ENCODE assay signal across 27 cellular contexts in genomic region chr10:34956756-34957155, GRCh38.
DNase-seq lines count a peak whose midpoint lies in the region; TF ChIP-seq lines count a peak whose summit lies in the region.
"Had no signal": no experiment of that assay in that cellular context is flagged by ENCODE, and none has a peak within 500 bp of the region (broad histone marks: within the 10 kb centered on the region; RNA-seq: fewer than 3 reads in every experiment).

No MANE protein-coding gene starts in this region.

- POLR2A ChIA-PET in RWPE1 (lab: Yijun Ruan, JAX; ENCODE audit: low non-redundant PET), result no interaction called here

- CTCF ChIA-PET in RWPE1 (lab: Yijun Ruan, JAX), result interaction anchor here (1.0 kb wide), 1 partner anchor 291 kb away, joined by 5 read pairs; no protein-coding TSS in a partner anchor

- peaks cover 15% of the 10 kb centered on the region for H3K27me3 Mint-ChIP-seq in HFFc6 (ENCODE audit: insufficient read depth)
- H3K27me3 Mint-ChIP-seq: stimulated activated naive B cell treated with anti-CD40 and anti-IgM and Interleukin-4, amounts not matched to agents 10 μg/mL and 1 μg/mL and 100 μg/mL, for 72 hours had no signal

- no peak overlapping the region for H3K4me3 ChIP-seq in HAP-1
- H3K4me3 ChIP-seq: Peyer's patch, SK-N-MC, smooth muscle cell, testis had no signal

- no peaks in the 10 kb centered on the region for H3K27me3 ChIP-seq in HAP-1 (ENCODE audit: low read depth)
- H3K27me3 ChIP-seq: Peyer's patch, testis had no signal

- in situ Hi-C loops in HAP-1 (cut with MboI; ENCODE audit: low sequenced_read_pairs), result no loop called here

- TF ChIP-seq CTCF in HFFc6 (IDR thresholded peaks at IDR 0.05), result peak; percentile 38; the same call in 1 of the 2 replicates
- no peak for TF ChIP-seq CTCF in RWPE1 (conservative IDR thresholded peaks at IDR 0.05; ENCODE audit: low read depth)

- peak; percentile 27 for DNase-seq in EH (ENCODE audit: low read depth)
- DNase-seq in HFFc6, result peak; percentile 7
- DNase-seq in RWPE1 (ENCODE audit: low spot score), result no peak
- DNase-seq in glomerular visceral epithelial cell (ENCODE audit: extremely low spot score), result peak; percentile 70
- no peak for DNase-seq in UCSD-AML1 (lab: John Stamatoyannopoulos, UW; ENCODE audit: unreplicated experiment)
- no peak for DNase-seq in activated T-cell treated with anti-CD3 and anti-CD28 coated beads, Interleukin-2, amount 50 U/mL, for 1 hour
- no peak for DNase-seq in HAP-1 (ENCODE audit: low spot score in 2 of 2)
- DNase-seq in epidermal melanocyte (ENCODE audit: insufficient read length, low spot score), result no peak
- DNase-seq: activated CD4-positive, alpha-beta T cell treated with anti-CD3 and anti-CD28 coated beads, Interleukin-2, amount 50 U/mL, for 48 hours; activated CD4-positive, CD25-positive, alpha-beta regulatory T cell; activated effector memory CD4-positive, alpha-beta T cell treated with anti-CD3 and anti-CD28 coated beads, Interleukin-2, amount 50 U/mL, for 16 hours; CD8-positive, alpha-beta memory T cell; cortex of kidney; DMS79; KBM-7; left cardiac atrium; mesenchymal stem cell; NCI-H1092 treated with DMSO at 0.1 percent for 48 hours; NCI-H2029 treated with DMSO at 0.1 percent for 48 hours; NCI-H446; NK-92 treated with Interleukin-12 subunit alpha and Interleukin-12 subunit beta, amount 100 ng/mL, for 24 hours; Peyer's patch; stimulated activated naive B cell treated with anti-CD40 and anti-IgM and Interleukin-4, amounts not matched to agents 10 μg/mL and 1 μg/mL and 100 μg/mL, for 72 hours; testis had no signal

- H3K36me3 Mint-ChIP-seq in HFFc6 (ENCODE audit: low read depth), result no peaks in the 10 kb centered on the region
- H3K36me3 Mint-ChIP-seq: CD8-positive, alpha-beta memory T cell; stimulated activated naive B cell treated with anti-CD40 and anti-IgM and Interleukin-4, amounts not matched to agents 10 μg/mL and 1 μg/mL and 100 μg/mL, for 72 hours had no signal

- H3K4me3 Mint-ChIP-seq in HFFc6, result no peak overlapping the region
- H3K4me3 Mint-ChIP-seq: CD8-positive, alpha-beta memory T cell; stimulated activated naive B cell treated with anti-CD40 and anti-IgM and Interleukin-4, amounts not matched to agents 10 μg/mL and 1 μg/mL and 100 μg/mL, for 72 hours; T-helper 2 cell treated with Interferon-gamma antibody and Interleukin-4, amounts not matched to agents 5 μg/mL and 100 μg/mL, for 36 hours had no signal

- H3K4me1 Mint-ChIP-seq in HFFc6 (ENCODE audit: low read depth), result no peaks in the 10 kb centered on the region
- H3K4me1 Mint-ChIP-seq: CD8-positive, alpha-beta memory T cell; stimulated activated naive B cell treated with anti-CD40 and anti-IgM and Interleukin-4, amounts not matched to agents 10 μg/mL and 1 μg/mL and 100 μg/mL, for 72 hours had no signal

- H3K4me1 ChIP-seq in HAP-1, result no peaks in the 10 kb centered on the region
- H3K4me1 ChIP-seq: Peyer's patch, testis had no signal

- H3K9me3 Mint-ChIP-seq in HFFc6, result no peaks in the 10 kb centered on the region
- H3K9me3 Mint-ChIP-seq: CD8-positive, alpha-beta memory T cell; stimulated activated naive B cell treated with anti-CD40 and anti-IgM and Interleukin-4, amounts not matched to agents 10 μg/mL and 1 μg/mL and 100 μg/mL, for 72 hours; T-helper 2 cell treated with Interferon-gamma antibody and Interleukin-4, amounts not matched to agents 5 μg/mL and 100 μg/mL, for 36 hours had no signal

- H3K9me3 ChIP-seq in HAP-1, result no peaks in the 10 kb centered on the region
- H3K9me3 ChIP-seq: Peyer's patch, testis had no signal

- no peaks in the 10 kb centered on the region for H3K36me3 ChIP-seq in HAP-1 (replicated peaks)
- H3K36me3 ChIP-seq: Peyer's patch had no signal

- no peak overlapping the region for H3K27ac Mint-ChIP-seq in HFFc6
- H3K27ac Mint-ChIP-seq: stimulated activated naive B cell treated with anti-CD40 and anti-IgM and Interleukin-4, amounts not matched to agents 10 μg/mL and 1 μg/mL and 100 μg/mL, for 72 hours; T-helper 2 cell treated with Interferon-gamma antibody and Interleukin-4, amounts not matched to agents 5 μg/mL and 100 μg/mL, for 36 hours had no signal

- peak overlapping the region; percentile 76 for H3K27ac ChIP-seq in RWPE1
- H3K27ac ChIP-seq: Peyer's patch, SK-N-MC, testis had no signal

Comparison
In these comparisons a context has a peak if more than half of its experiments do, and no peak if none do; other contexts are left out.
1. DNase-seq: peak in EH (single experiment), HFFc6 (single experiment) and glomerular visceral epithelial cell (single experiment); none in RWPE1 (single experiment), UCSD-AML1 (single experiment), activated T-cell treated with anti-CD3 and anti-CD28 coated beads, Interleukin-2, amount 50 U/mL, for 1 hour (single experiment), HAP-1 (0 of 2) and epidermal melanocyte (single experiment).